Comparison of ENCODE assay signal across 31 cellular contexts in the genomic region with DNA sequence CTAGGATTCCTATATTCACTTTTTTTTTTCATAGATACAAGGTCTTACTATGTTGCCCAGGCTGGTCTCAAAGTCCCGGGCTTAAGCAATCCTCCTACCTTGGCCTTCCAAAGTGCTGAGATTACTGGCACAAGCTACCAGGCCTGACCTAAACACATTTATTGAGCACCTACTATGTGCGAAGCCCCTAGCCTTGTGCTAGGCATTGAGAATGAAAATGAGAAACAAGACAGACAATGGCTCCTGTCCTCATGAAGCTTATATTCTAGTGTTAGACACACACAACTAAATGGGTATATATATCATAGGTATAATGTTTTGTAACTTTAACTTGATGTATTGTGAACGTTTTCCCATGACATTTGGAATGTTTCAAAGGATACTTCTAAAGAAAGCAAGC. TPM values are rescaled to one million over a fixed set of nuclear protein-coding genes. Genes with fewer than 3 reads are reported as not detected.
DNase-seq lines count a peak whose midpoint lies in the region; ATAC-seq, FAIRE-seq and TF ChIP-seq lines count a peak whose summit lies in the region.
"Had no signal": no experiment of that assay in that cellular context is flagged by ENCODE, and none has a peak within 500 bp of the region (broad histone marks: within the 10 kb centered on the region; RNA-seq: fewer than 3 reads in every experiment).

No MANE protein-coding gene starts in this region.

- H3K9ac ChIP-seq in HCT116 (ENCODE audit: low read length) (no peak overlapping the region), K562 (ENCODE audit: insufficient read depth in 1 of 2, low read depth in 2 of 2, low read length in 2 of 2) (no peak overlapping the region)
- H3K9ac ChIP-seq: BLaER1; BLaER1 treated with 17β-estradiol and CSF1 and Interleukin-3, amounts not matched to agents 10 nM and 100 nM had no signal

- FAIRE-seq in K562 (lab: Jason Lieb, UNC): no peak
- FAIRE-seq: A204.1, A549, D721Med had no signal

- WGBS in K562 (ENCODE audit: insufficient coverage, low coverage, missing lambda C conversion rate): 91% methylated on average over 3 of the region's 3 CpGs

- H3K9me1 ChIP-seq in K562 (ENCODE audit: control insufficient read depth, insufficient read depth, low read length): no peaks in the 10 kb centered on the region

- peaks cover 9% of the 10 kb centered on the region; the same call in 1 of the 2 replicates for H3K79me2 ChIP-seq in HCT116 (ENCODE audit: insufficient read depth, low read length)
- H3K79me2 ChIP-seq in K562 (ENCODE audit: control insufficient read depth, insufficient read depth, low read length): peaks cover 12% of the 10 kb centered on the region; the same call in 1 of the 3 replicates

- TF ChIP-seq POLR2A in HCT116 (IDR thresholded peaks at IDR 0.05; ENCODE audit: borderline replicate concordance, extremely low read depth, insufficient read depth, insufficient read length) (no peak), K562 (conservative IDR thresholded peaks at IDR 0.05) (no peak)

- TF ChIP-seq EP300 in K562 (IDR thresholded peaks at IDR 0.05; ENCODE audit: low read length): no peak

- in situ Hi-C loops in K562 (cut with MboI): loop anchor here (5.0 kb wide), 1 partner anchor 92 kb away; no protein-coding TSS in a partner anchor

- no peak overlapping the region for H3K4me3 ChIP-seq in HCT116 (replicated peaks in 1 of 2; ENCODE audit: low read depth in 1 of 2, low read length in 2 of 2)
- H3K4me3 ChIP-seq in K562: no peak overlapping the region
- H3K4me3 ChIP-seq: A549; BLaER1; BLaER1 treated with 17β-estradiol and CSF1 and Interleukin-3, amounts not matched to agents 10 nM and 100 nM had no signal

- peaks cover 5 to 11% of the 10 kb centered on the region in 2 experiments; a peak in 2 of 4 replicates for H3K36me3 ChIP-seq in HCT116 (ENCODE audit: control insufficient read depth in 1 of 2, insufficient read depth in 2 of 2, low read length in 2 of 2)
- peaks cover 73% of the 10 kb centered on the region for H3K36me3 ChIP-seq in K562 (ENCODE audit: control insufficient read depth, insufficient read depth, low read length)
- H3K36me3 ChIP-seq: BE2C had no signal

- no peaks in the 10 kb centered on the region for H3K9me3 ChIP-seq in HCT116 (ENCODE audit: control insufficient read depth in 1 of 2, insufficient read depth in 1 of 2, low read depth in 1 of 2, low read length in 2 of 2)
- peaks cover 2% of the 10 kb centered on the region; the same call in 1 of the 2 replicates for H3K9me3 ChIP-seq in K562 (replicated peaks; ENCODE audit: control insufficient read depth, insufficient read depth, low read depth, low read length)
- H3K9me3 ChIP-seq: A549; BE2C; BLaER1; BLaER1 treated with 17β-estradiol and CSF1 and Interleukin-3, amounts not matched to agents 10 nM and 100 nM; Caco-2 had no signal

- POLR2A ChIA-PET in HCT116 (lab: Charles Lee) (no interaction called here), K562 (lab: Yijun Ruan, JAX) (interaction anchor here (1.0 to 1.4 kb wide), 2 partner anchors 8 to 9 kb away, joined by 3 read pairs; no protein-coding TSS in a partner anchor)

- H3K9me2 ChIP-seq in HCT116 (ENCODE audit: insufficient read depth): no peaks in the 10 kb centered on the region

- TF ChIP-seq RAD21 in HCT116 (IDR thresholded peaks at IDR 0.05; ENCODE audit: low read depth) (no peak), K562 (CRISPR knock-in tag; conservative IDR thresholded peaks at IDR 0.05 in 1 of 2, IDR thresholded peaks at IDR 0.05 in 1 of 2) (no peak)

- DNase-seq in HCT116 (ENCODE audit: low read depth, low spot score) (no peak), K562 (ENCODE audit: extremely low read depth in 1 of 4, low spot score in 3 of 4) (no peak)
- DNase-seq: 8988T; ACHN; AML-193; BE2C; C1 segment of cervical spinal cord; Caco-2; Calu3; CD4-positive, alpha-beta memory T cell; CD4-positive, alpha-beta T cell; CD4-positive, CD25-positive, alpha-beta regulatory T cell; CD8-positive, alpha-beta memory T cell; CD8-positive, alpha-beta T cell; COR-L47; DMS 273 treated with DMSO at 0.1 percent for 48 hours; DMS153; DMS53; DMS79; DMS79 treated with DMSO at 0.1 percent for 48 hours; DND-41; EL had no signal

- peaks cover 24 to 34% of the 10 kb centered on the region in 2 experiments; a peak in 3 of 4 replicates for H3K4me1 ChIP-seq in HCT116 (ENCODE audit: control insufficient read depth in 1 of 2, insufficient read depth in 2 of 2, low read length in 2 of 2)
- H3K4me1 ChIP-seq in K562 (replicated peaks in 1 of 2; ENCODE audit: control insufficient read depth in 2 of 2, insufficient read depth in 2 of 2, low read length in 2 of 2): no peaks in the 10 kb centered on the region
- H3K4me1 ChIP-seq: BE2C; BLaER1; BLaER1 treated with 17β-estradiol and CSF1 and Interleukin-3, amounts not matched to agents 10 nM and 100 nM; Caco-2 had no signal

- CTCF ChIA-PET in HCT116 (lab: Charles Lee) (no interaction called here), K562 (lab: Yijun Ruan, JAX; ENCODE audit: low intra/inter-chr PET ratio) (no interaction called here)

- no peaks in the 10 kb centered on the region for H3K27me3 ChIP-seq in HCT116 (ENCODE audit: insufficient read depth, low read length)
- no peaks in the 10 kb centered on the region for H3K27me3 ChIP-seq in K562 (ENCODE audit: control insufficient read depth in 2 of 2, insufficient read depth in 2 of 2, low read length in 2 of 2)
- H3K27me3 ChIP-seq: BE2C; BLaER1; BLaER1 treated with 17β-estradiol and CSF1 and Interleukin-3, amounts not matched to agents 10 nM and 100 nM had no signal

- RAD21 ChIA-PET in HCT116 (lab: Charles Lee; ENCODE audit: low non-redundant PET in 1 of 2, low total read pairs in 2 of 2, uncharacterized antibody in 2 of 2, unreplicated experiment in 2 of 2): no interaction called here

- peaks cover 4% of the 10 kb centered on the region; the same call in 1 of the 2 replicates for H4K20me1 ChIP-seq in HCT116 (ENCODE audit: insufficient read depth)
- H4K20me1 ChIP-seq in K562 (replicated peaks; ENCODE audit: control insufficient read depth, insufficient read depth, low read length): no peaks in the 10 kb centered on the region

- H3K27ac ChIP-seq in HCT116 (ENCODE audit: low read depth, low read length): no peak overlapping the region
- H3K27ac ChIP-seq in K562 (ENCODE audit: extremely low read depth, low read depth, low read length): no peak overlapping the region
- H3K27ac ChIP-seq: 22Rv1; A549; BLaER1; BLaER1 treated with 17β-estradiol and CSF1 and Interleukin-3, amounts not matched to agents 10 nM and 100 nM; C4-2B had no signal

- no TSS peak for BruUV-seq in HCT116 (replicated peaks; lab: Mats Ljungman, UMichigan)
- BruUV-seq in K562 (replicated peaks; lab: Mats Ljungman, UMichigan): no TSS peak

- no peak overlapping the region for H2AFZ ChIP-seq in HCT116 (ENCODE audit: low read depth, low read length, poor library complexity, severe bottlenecking)
- no peak overlapping the region for H2AFZ ChIP-seq in K562 (ENCODE audit: low read depth, low read length)

- ATAC-seq in HCT116 (no peak), K562 (no peak), GM21825 (IDR thresholded peaks at IDR 0.05; ENCODE audit: unreplicated experiment) (no peak), GM19455 (IDR thresholded peaks at IDR 0.05; ENCODE audit: unreplicated experiment) (no peak)
- ATAC-seq: A549; CD8-positive, alpha-beta T cell had no signal

- 0 out of 2 replicates have a peak overlapping the region, but pooled peaks have one; percentile 6 for H3K4me2 ChIP-seq in HCT116 (ENCODE audit: low read length)
- no peak overlapping the region for H3K4me2 ChIP-seq in K562 (ENCODE audit: insufficient read depth, low read length)
- H3K4me2 ChIP-seq: A549; BLaER1; BLaER1 treated with 17β-estradiol and CSF1 and Interleukin-3, amounts not matched to agents 10 nM and 100 nM had no signal

- no peak for TF ChIP-seq CTCF in HCT116 (IDR thresholded peaks at IDR 0.05 in 2 of 3, conservative IDR thresholded peaks at IDR 0.05 in 1 of 3; ENCODE audit: borderline replicate concordance in 1 of 3, insufficient read depth in 1 of 3, low read depth in 2 of 3, low read length in 2 of 3)
- TF ChIP-seq CTCF in K562 (IDR thresholded peaks at IDR 0.05 in 2 of 3, conservative IDR thresholded peaks at IDR 0.05 in 1 of 3; ENCODE audit: insufficient read depth in 2 of 3, low read depth in 1 of 3, low read length in 3 of 3): no peak

- intact Hi-C loops in HCT116 (cut with micrococcal nuclease) (no loop called here), K562 (cut with micrococcal nuclease) (no loop called here)

TF ChIP-seq in K562, 482 proteins besides CTCF, POLR2A, EP300 and RAD21 (continues in another document):
- TF ChIP-seq ZNF174 (CRISPR knock-in tag; IDR thresholded peaks at IDR 0.05): no peak
- TF ChIP-seq ZNF316 (IDR thresholded peaks at IDR 0.05): peak; percentile 79
- TF ChIP-seq C11orf30 (IDR thresholded peaks at IDR 0.05; ENCODE audit: low read depth): no peak
- TF ChIP-seq NR2C2 (CRISPR knock-in tag; IDR thresholded peaks at IDR 0.05): no peak
- TF ChIP-seq NR2C2 (tag; IDR thresholded peaks at IDR 0.05): no peak
- 0 out of 3 replicates have a peak, but pooled peaks of 1 of the 2 experiments have one; percentile 38 for TF ChIP-seq CBX3 (IDR thresholded peaks at IDR 0.05; ENCODE audit: borderline replicate concordance in 1 of 2, low read length in 2 of 2)
- TF ChIP-seq TRIM28 (IDR thresholded peaks at IDR 0.05): peak; percentile 74

RNA-seq across cellular contexts. Expression of a gene that starts 11.5 kb away (rescaled TPM):
- total RNA-seq in HCT116 (2021; ENCODE audit: unreplicated experiment) (80.7 TPM), K562 (2014; rRNA removed) (138 and 209 TPM in 2 replicates), K562 (2014; rRNA removed; fragmentation: Illumina TruSeq; extraction: Trizol) (85.8 and 108 TPM in 2 replicates), K562 (2015; rRNA removed; fragmentation: Illumina TruSeq; extraction: Trizol) (100 and 108 TPM in 2 replicates), K562 (2021) (133 and 137 TPM in 2 replicates)
- 36.8 and 49.1 TPM in 2 replicates for polyA plus RNA-seq in HCT116 (2012)
- total RNA-seq in K562 (2011; cell fraction: chromatin; rRNA removed; ENCODE audit: low replicate concordance): 50.2 and 133 TPM in 2 replicates
- 80.8 and 92.6 TPM in 2 replicates for total RNA-seq in K562 (2011; cell fraction: nucleolus; rRNA removed)
- total RNA-seq in K562 (2011; cell fraction: nucleoplasm; rRNA removed): 147 and 172 TPM in 2 replicates
- polyA plus RNA-seq in K562 (2011; rRNA removed) (175 and 195 TPM in 2 replicates), K562 (2014; fragmentation: Illumina TruSeq; extraction: Trizol) (155 and 183 TPM in 2 replicates), K562 (2014; fragmentation: Nextera tagmentation; extraction: Ambion mirVana) (10 to 100 TPM; 43.7 to 56.2 TPM), K562 (2014; rRNA removed) (141 and 198 TPM in 2 replicates)
- 47.8 and 169 TPM in 2 replicates for polyA plus RNA-seq in K562 (2011; cell fraction: cytosol; rRNA removed)
- polyA plus RNA-seq in K562 (2011; cell fraction: nucleus; rRNA removed): 19.9 and 38.4 TPM in 2 replicates
- polyA plus RNA-seq in K562 (2012): 167 and 239 TPM in 2 replicates
- 59.4 and 67.8 TPM in 2 replicates for polyA minus RNA-seq in K562 (2011; rRNA and poly(A)+ RNA removed)
- 44.3 and 50.7 TPM in 2 replicates for polyA minus RNA-seq in K562 (2011; cell fraction: cytosol; rRNA and poly(A)+ RNA removed)
- polyA minus RNA-seq in K562 (2011; cell fraction: nucleus; rRNA and poly(A)+ RNA removed): 12.8 and 23.5 TPM in 2 replicates
